Comparison of ENCODE assay signal across 15 cellular contexts in genomic region chr13:68535329-68535728, GRCh38.
DNase-seq lines count a peak whose midpoint lies in the region; ATAC-seq and TF ChIP-seq lines count a peak whose summit lies in the region.
"Had no signal": no experiment of that assay in that cellular context is flagged by ENCODE, and none has a peak within 500 bp of the region (broad histone marks: within the 10 kb centered on the region; RNA-seq: fewer than 3 reads in every experiment).

No MANE protein-coding gene starts in this region.

- H3K27ac ChIP-seq in vagina: no peak overlapping the region
- H3K27ac ChIP-seq: sigmoid colon, tibial artery had no signal

- H3K4me1 ChIP-seq in vagina: no peaks in the 10 kb centered on the region
- H3K4me1 ChIP-seq: sigmoid colon, tibial artery had no signal

- ATAC-seq in GM18511 (IDR thresholded peaks at IDR 0.05; ENCODE audit: unreplicated experiment) (peak; percentile 93), GM21390 (IDR thresholded peaks at IDR 0.05; ENCODE audit: unreplicated experiment) (peak; percentile 83), HG02885 (IDR thresholded peaks at IDR 0.05; ENCODE audit: poor library complexity, unreplicated experiment) (peak; percentile 56), HG03558 (IDR thresholded peaks at IDR 0.05; ENCODE audit: extremely low read depth, unreplicated experiment) (peak; percentile 70), GM18867 (IDR thresholded peaks at IDR 0.05; ENCODE audit: unreplicated experiment) (no peak)

- no peak for TF ChIP-seq CTCF in vagina (IDR thresholded peaks at IDR 0.05)

- H3K36me3 ChIP-seq in vagina: no peaks in the 10 kb centered on the region
- H3K36me3 ChIP-seq: sigmoid colon, tibial artery had no signal

- H3K4me3 ChIP-seq in vagina: no peak overlapping the region
- H3K4me3 ChIP-seq: sigmoid colon, tibial artery had no signal

- TF ChIP-seq POLR2A in vagina (IDR thresholded peaks at IDR 0.05): no peak

- DNase-seq in inferior parietal cortex (ENCODE audit: extremely low spot score) (no peak), NCI-H128 (lab: John Stamatoyannopoulos, UW; ENCODE audit: unreplicated experiment) (no peak), vagina (ENCODE audit: extremely low spot score in 2 of 2) (no peak)
- DNase-seq: activated naive CD4-positive, alpha-beta T cell treated with anti-CD3 and anti-CD28 coated beads, Interleukin-2, amount 10 ng/mL, durations not matched to agents 7 days and 5 days; activated T-cell treated with anti-CD3 and anti-CD28 coated beads for 4 hours; dermis blood vessel endothelial cell; nucleus accumbens; sigmoid colon; stimulated activated CD8-positive, alpha-beta memory T cell treated with anti-CD3 and anti-CD28 coated beads, Interleukin-4, amount 100 ng/mL, for 48 hours; tibial artery had no signal

- intact Hi-C loops in vagina (cut with DNase I): no loop called here

- H3K9me3 ChIP-seq in vagina: no peaks in the 10 kb centered on the region
- H3K9me3 ChIP-seq: sigmoid colon, tibial artery had no signal

- H3K27me3 ChIP-seq in vagina: no peaks in the 10 kb centered on the region
- H3K27me3 ChIP-seq: sigmoid colon, tibial artery had no signal
